In genomic region chr11:45165806-45166603, GRCh38 we compare ENCODE assay signal across 1 cellular context.
A peak's percentile ranks its signal among the peaks of the same experiment; 100 is the strongest.
TF ChIP-seq lines count a peak whose summit lies in the region.

No MANE protein-coding gene starts in this region.

TF ChIP-seq in H1, 55 proteins besides CTCF, POLR2A, EP300 and RAD21:
- TF ChIP-seq E2F6 (IDR thresholded peaks at IDR 0.05) = no peak
- TF ChIP-seq KDM1A (IDR thresholded peaks at IDR 0.05; ENCODE audit: borderline replicate concordance, low read length) = peak; percentile 73; the same call in 1 of the 2 replicates
TF ChIP-seq in H1: peak in this region for 1.
